Comparison of ENCODE assay signal across 9 cellular contexts in the genomic region with DNA sequence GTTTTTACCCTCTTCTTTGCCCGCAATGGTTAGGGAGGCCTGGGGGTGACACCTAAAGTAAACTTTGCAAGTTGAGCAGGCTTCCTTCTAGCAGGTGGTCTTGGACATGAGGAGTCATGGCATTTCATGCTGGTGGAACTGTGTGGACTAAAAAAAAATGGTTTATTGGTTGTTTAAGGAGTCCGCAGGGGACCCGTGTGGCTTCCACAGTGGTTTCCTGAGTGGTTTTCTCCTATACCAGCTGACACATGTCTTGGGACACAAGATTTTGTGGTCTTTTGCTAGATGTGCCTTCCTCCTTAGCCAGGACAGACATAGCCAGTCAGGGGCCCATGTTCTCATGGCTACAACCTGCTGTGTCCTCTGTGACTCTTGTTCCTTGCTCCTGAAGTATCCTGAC. TPM values are rescaled to one million over a fixed set of nuclear protein-coding genes. Genes with fewer than 3 reads are reported as not detected.
DNase-seq lines count a peak whose midpoint lies in the region; ATAC-seq, FAIRE-seq and TF ChIP-seq lines count a peak whose summit lies in the region.
"Had no signal": no experiment of that assay in that cellular context is flagged by ENCODE, and none has a peak within 500 bp of the region (broad histone marks: within the 10 kb centered on the region; RNA-seq: fewer than 3 reads in every experiment).

No MANE protein-coding gene starts in this region.

- no peaks in the 10 kb centered on the region for H3K9me3 ChIP-seq in BLaER1 treated with 17β-estradiol and CSF1 and Interleukin-3, amounts not matched to agents 10 nM and 100 nM (replicated peaks in 1 of 11)
- H3K9me3 ChIP-seq in HUES64 (ENCODE audit: insufficient read depth, low read depth, low read length), result no peaks in the 10 kb centered on the region
- no peaks in the 10 kb centered on the region for H3K9me3 ChIP-seq in mucosa of stomach (ENCODE audit: control insufficient read depth, low read length)

- TF ChIP-seq CTCF in astrocyte of the spinal cord (IDR thresholded peaks at IDR 0.05; ENCODE audit: low read depth, low read length), result no peak
- no peak for TF ChIP-seq CTCF in omental fat pad (IDR thresholded peaks at IDR 0.05)

- TF ChIP-seq POLR2A in H54 (IDR thresholded peaks at IDR 0.05; ENCODE audit: low read depth, low read length), result no peak

- no peak overlapping the region for H3K27ac ChIP-seq in BLaER1 treated with 17β-estradiol and CSF1 and Interleukin-3, amounts not matched to agents 10 nM and 100 nM
- no peak overlapping the region for H3K27ac ChIP-seq in HUES64 (ENCODE audit: low read depth, low read length)

- FAIRE-seq in H54 (lab: Jason Lieb, UNC), result no peak

- H3K27me3 ChIP-seq in BLaER1 treated with 17β-estradiol and CSF1 and Interleukin-3, amounts not matched to agents 10 nM and 100 nM, result peaks cover 0 to 31% (median 24%) of the 10 kb centered on the region in 11 experiments; a peak in 12 of 22 replicates
- H3K27me3 ChIP-seq in HUES64 (ENCODE audit: insufficient read depth, low read length), result peaks cover 10% of the 10 kb centered on the region
- H3K27me3 ChIP-seq in mucosa of stomach (ENCODE audit: control insufficient read depth, insufficient read depth, low read length), result peaks cover 11% of the 10 kb centered on the region

- peaks cover 21 to 40% (median 31%) of the 10 kb centered on the region in 10 experiments for H3K4me1 ChIP-seq in BLaER1 treated with 17β-estradiol and CSF1 and Interleukin-3, amounts not matched to agents 10 nM and 100 nM
- H3K4me1 ChIP-seq in HUES64 (ENCODE audit: insufficient read depth, low read length) (peaks cover 11% of the 10 kb centered on the region; the same call in 1 of the 2 replicates), mucosa of stomach (ENCODE audit: control insufficient read depth, insufficient read depth, low read length) (peaks cover 18% of the 10 kb centered on the region)

- peak overlapping the region in 9 of 11 experiments; percentile 88 to 94 (median 91); a peak in 14 of 22 replicates for H3K9ac ChIP-seq in BLaER1 treated with 17β-estradiol and CSF1 and Interleukin-3, amounts not matched to agents 10 nM and 100 nM
- peak overlapping the region; percentile 89; the same call in 1 of the 2 replicates for H3K9ac ChIP-seq in HUES64 (ENCODE audit: low read depth, low read length)
- peak overlapping the region; percentile 96 for H3K9ac ChIP-seq in mucosa of stomach (ENCODE audit: low read length)

- WGBS in HUES64, result 89% methylated on average over 3 of the region's 3 CpGs

- ATAC-seq in HG02798 (IDR thresholded peaks at IDR 0.05; ENCODE audit: poor library complexity, unreplicated experiment) (no peak), omental fat pad (ENCODE audit: low FRiP score) (no peak)

- peaks cover 34 to 38% (median 36%) of the 10 kb centered on the region in 11 experiments for H3K36me3 ChIP-seq in BLaER1 treated with 17β-estradiol and CSF1 and Interleukin-3, amounts not matched to agents 10 nM and 100 nM
- peaks cover 34% of the 10 kb centered on the region for H3K36me3 ChIP-seq in HUES64 (ENCODE audit: insufficient read depth, low read length)
- H3K36me3 ChIP-seq in mucosa of stomach (ENCODE audit: control insufficient read depth, insufficient read depth, low read length), result peaks cover 9% of the 10 kb centered on the region

- in situ Hi-C loops in astrocyte of the spinal cord (cut with HindIII; ENCODE audit: low sequenced_read_pairs), result no loop called here

- peak overlapping the region; percentile 72 to 94 (median 84); a peak in 18 of 20 replicates for H3K4me3 ChIP-seq in BLaER1 treated with 17β-estradiol and CSF1 and Interleukin-3, amounts not matched to agents 10 nM and 100 nM
- peak overlapping the region; percentile 85 for H3K4me3 ChIP-seq in HUES64 (ENCODE audit: low read length)
- H3K4me3 ChIP-seq in astrocyte of the spinal cord (ENCODE audit: low read depth, low read length), result peak overlapping the region; percentile 94
- no peak overlapping the region for H3K4me3 ChIP-seq in mucosa of stomach (ENCODE audit: low read length)

- DNase-seq in astrocyte of the spinal cord (ENCODE audit: low read depth, low spot score), result no peak
- no peak for DNase-seq in H54 (ENCODE audit: insufficient read length, low spot score)
- DNase-seq in omental fat pad (ENCODE audit: low spot score), result no peak
- DNase-seq in stimulated activated CD8-positive, alpha-beta memory T cell treated with anti-CD3 and anti-CD28 coated beads, Interleukin-4, amount 100 ng/mL, for 48 hours, result no peak
- DNase-seq: aorta had no signal

- peak overlapping the region; percentile 90 to 98 (median 96) for H3K4me2 ChIP-seq in BLaER1 treated with 17β-estradiol and CSF1 and Interleukin-3, amounts not matched to agents 10 nM and 100 nM

- peaks cover 17 to 61% (median 55%) of the 10 kb centered on the region in 11 experiments; a peak in 20 of 22 replicates for H4K20me1 ChIP-seq in BLaER1 treated with 17β-estradiol and CSF1 and Interleukin-3, amounts not matched to agents 10 nM and 100 nM

RNA-seq across cellular contexts. Expression of gene ZNF543, which starts 1.5 kb away (rescaled TPM):
- 3.8 TPM for polyA plus RNA-seq in HUES64 (2013, experiment 1 of 2)
- polyA plus RNA-seq in HUES64 (2013, experiment 2 of 2), result 4.2 TPM
- total RNA-seq in omental fat pad, result 1 to 10 TPM; 5.6 to 8.4 (median 7.3) TPM

RNA-seq across cellular contexts. Expression of gene ZNF304, which starts 29.3 kb away (rescaled TPM):
- 6.4 TPM for polyA plus RNA-seq in HUES64 (2013, experiment 1 of 2)
- polyA plus RNA-seq in HUES64 (2013, experiment 2 of 2), result 6.2 TPM
- 10 to 100 TPM in 1 of 4 donors, 1 to 10 TPM in 3; 4.6 to 11.0 (median 7.3) TPM for total RNA-seq in omental fat pad

RNA-seq across cellular contexts. Expression of gene ZNF460, which starts 41.5 kb away (rescaled TPM):
- polyA plus RNA-seq in HUES64 (2013, experiment 1 of 2), result 5.3 TPM
- 5.9 TPM for polyA plus RNA-seq in HUES64 (2013, experiment 2 of 2)
- total RNA-seq in omental fat pad, result 100 to 1,000 TPM in 2 of 4 donors, 10 to 100 TPM in 2; 46.5 to 163 (median 104) TPM

RNA-seq across cellular contexts. Expression of gene TRAPPC2B, which starts 41.6 kb away (rescaled TPM):
- polyA plus RNA-seq in HUES64 (2013, experiment 1 of 2), result 12.5 TPM
- polyA plus RNA-seq in HUES64 (2013, experiment 2 of 2), result 16.7 TPM
- 10 to 100 TPM; 15.3 to 22.9 (median 16.9) TPM for total RNA-seq in omental fat pad

RNA-seq across cellular contexts. Expression of gene ZNF547, which starts 41.6 kb away (rescaled TPM):
- polyA plus RNA-seq in HUES64 (2013, experiment 1 of 2), result 0.95 TPM
- polyA plus RNA-seq in HUES64 (2013, experiment 2 of 2), result 1.6 TPM
- total RNA-seq in omental fat pad, result 1 to 10 TPM; 1.9 to 2.6 (median 2.6) TPM
